19 cellular contexts compared by ENCODE assay signal in the genomic region with DNA sequence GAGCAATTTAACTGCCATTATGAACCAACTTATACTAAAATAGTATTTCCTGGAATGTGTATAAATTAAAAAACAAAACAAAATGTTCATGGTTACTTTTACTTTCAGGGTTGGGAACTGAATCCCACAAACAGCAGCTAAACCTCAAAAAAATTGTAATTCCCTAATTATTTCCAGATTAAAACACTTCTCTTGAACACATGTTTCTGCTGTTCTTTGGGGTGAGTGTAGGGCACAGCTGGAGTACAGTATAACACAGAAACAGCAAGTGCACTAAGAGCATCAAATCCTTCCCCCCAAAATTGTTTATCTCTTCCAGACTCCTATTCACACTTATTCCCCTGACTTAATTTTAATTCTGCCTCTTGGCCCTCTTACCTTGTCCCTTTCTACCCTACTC. TPM values are rescaled to one million over a fixed set of nuclear protein-coding genes. Genes with fewer than 3 reads are reported as not detected.
DNase-seq lines count a peak whose midpoint lies in the region; ATAC-seq, FAIRE-seq and TF ChIP-seq lines count a peak whose summit lies in the region.
"Had no signal": no experiment of that assay in that cellular context is flagged by ENCODE, and none has a peak within 500 bp of the region (broad histone marks: within the 10 kb centered on the region; RNA-seq: fewer than 3 reads in every experiment).

No MANE protein-coding gene starts in this region.

- H3K27ac ChIP-seq in KMS-11, result no peak overlapping the region
- H3K27ac ChIP-seq: 22Rv1, ovary, tibial artery had no signal

- H4K20me1 ChIP-seq in KMS-11 (ENCODE audit: insufficient read depth), result peaks cover 32% of the 10 kb centered on the region

- no peaks in the 10 kb centered on the region for H3K27me3 Mint-ChIP-seq in activated CD4-positive, alpha-beta T cell treated with anti-CD3 and anti-CD28 coated beads for 36 hours
- no peaks in the 10 kb centered on the region for H3K27me3 Mint-ChIP-seq in effector memory CD8-positive, alpha-beta T cell
- H3K27me3 Mint-ChIP-seq in osteocyte (ENCODE audit: unreplicated experiment), result no peaks in the 10 kb centered on the region

- H3K4me1 ChIP-seq in KMS-11 (ENCODE audit: low read depth, poor library complexity, severe bottlenecking), result peaks cover 88% of the 10 kb centered on the region

- H3K27me3 ChIP-seq in KMS-11 (ENCODE audit: insufficient read depth, low read depth), result no peaks in the 10 kb centered on the region
- H3K27me3 ChIP-seq: ovary, tibial artery had no signal

- no peak for DNase-seq in activated CD4-positive, alpha-beta T cell treated with anti-CD3 and anti-CD28 coated beads for 36 hours
- no peak for DNase-seq in activated CD4-positive, alpha-beta T cell treated with anti-CD3 and anti-CD28 coated beads for 48 hours
- DNase-seq in effector memory CD8-positive, alpha-beta T cell, result no peak
- no peak for DNase-seq in osteocyte (ENCODE audit: extremely low spot score, unreplicated experiment)
- DNase-seq in D721Med (ENCODE audit: insufficient read length, low spot score), result no peak
- DNase-seq: activated naive CD4-positive, alpha-beta T cell treated with anti-CD3 and anti-CD28 coated beads, Interleukin-2, amount 50 U/mL, for 16 hours; effector CD8-positive, alpha-beta T cell; left cardiac atrium; mucosa of descending colon; NCI-H1436 treated with DMSO at 0.1 percent for 48 hours; ovary; stimulated activated CD4-positive, alpha-beta T cell treated with anti-CD3 and anti-CD28 coated beads, Interleukin-4, amount 100 ng/mL, for 1 hour; tibial artery had no signal

- peak overlapping the region; percentile 10; the same call in 1 of the 2 replicates for H3K4me2 ChIP-seq in KMS-11

- no peak overlapping the region for H3K4me3 Mint-ChIP-seq in activated CD4-positive, alpha-beta T cell treated with anti-CD3 and anti-CD28 coated beads for 36 hours
- H3K4me3 Mint-ChIP-seq in effector memory CD8-positive, alpha-beta T cell, result peak overlapping the region; percentile 0 to 39
- H3K4me3 Mint-ChIP-seq in osteocyte (ENCODE audit: unreplicated experiment), result no peak overlapping the region

- TF ChIP-seq CTCF in KMS-11 (conservative IDR thresholded peaks at IDR 0.05; ENCODE audit: low read depth, low read length) (no peak), osteocyte (IDR thresholded peaks at IDR 0.05) (no peak), D721Med (IDR thresholded peaks at IDR 0.05; ENCODE audit: insufficient read depth, missing control alignments) (no peak)

- FAIRE-seq in D721Med (lab: Jason Lieb, UNC), result no peak
- FAIRE-seq: bronchial epithelial cell had no signal

- no peak overlapping the region for H2AFZ ChIP-seq in KMS-11 (ENCODE audit: low read depth)

- peaks cover 100% of the 10 kb centered on the region for H3K79me2 ChIP-seq in KMS-11 (ENCODE audit: insufficient read depth, low read depth)

- intact Hi-C loops in activated CD4-positive, alpha-beta T cell treated with anti-CD3 and anti-CD28 coated beads for 36 hours (cut with DNase I, micrococcal nuclease), result loop anchor here (2.0 to 10.0 kb wide), 4 partner anchors 20 to 55 kb away; a partner anchor contains a TSS

- H3K36me3 ChIP-seq in KMS-11 (ENCODE audit: insufficient read depth), result no peaks in the 10 kb centered on the region
- H3K36me3 ChIP-seq: ovary, tibial artery had no signal

- ATAC-seq in activated CD4-positive, alpha-beta T cell treated with anti-CD3 and anti-CD28 coated beads for 36 hours, result no peak
- no peak for ATAC-seq in effector memory CD8-positive, alpha-beta T cell (replicated peaks)
- ATAC-seq in HG03025 (IDR thresholded peaks at IDR 0.05; ENCODE audit: low FRiP score, unreplicated experiment) (no peak), GM18519 (IDR thresholded peaks at IDR 0.05; ENCODE audit: low FRiP score, unreplicated experiment) (no peak)
- ATAC-seq: left cardiac atrium, mucosa of descending colon, Right ventricle myocardium inferior had no signal

- CTCF ChIA-PET in activated CD4-positive, alpha-beta T cell treated with anti-CD3 and anti-CD28 coated beads for 36 hours (lab: Charles Lee), result interaction anchor here (0.7 to 2.0 kb wide), 4 partner anchors 8 to 36 kb away, joined by 3 to 5 read pairs (median 5); no protein-coding TSS in a partner anchor

- H3K27ac Mint-ChIP-seq in activated CD4-positive, alpha-beta T cell treated with anti-CD3 and anti-CD28 coated beads for 36 hours, result peak overlapping the region; percentile 48
- peak overlapping the region; percentile 1 to 67 for H3K27ac Mint-ChIP-seq in effector memory CD8-positive, alpha-beta T cell
- H3K27ac Mint-ChIP-seq in osteocyte (ENCODE audit: unreplicated experiment), result peak overlapping the region; percentile 47

- no peaks in the 10 kb centered on the region for H3K9me3 Mint-ChIP-seq in activated CD4-positive, alpha-beta T cell treated with anti-CD3 and anti-CD28 coated beads for 36 hours (ENCODE audit: low read depth)
- no peaks in the 10 kb centered on the region for H3K9me3 Mint-ChIP-seq in effector memory CD8-positive, alpha-beta T cell
- peaks cover 4% of the 10 kb centered on the region for H3K9me3 Mint-ChIP-seq in osteocyte (ENCODE audit: unreplicated experiment)

- POLR2A ChIA-PET in activated CD4-positive, alpha-beta T cell treated with anti-CD3 and anti-CD28 coated beads for 36 hours (lab: Charles Lee), result no interaction called here

- H3K9ac ChIP-seq in KMS-11, result no peak overlapping the region

- peaks cover 21% of the 10 kb centered on the region for H3K36me3 Mint-ChIP-seq in activated CD4-positive, alpha-beta T cell treated with anti-CD3 and anti-CD28 coated beads for 36 hours (ENCODE audit: low read depth)
- peaks cover 12% of the 10 kb centered on the region for H3K36me3 Mint-ChIP-seq in effector memory CD8-positive, alpha-beta T cell (ENCODE audit: insufficient read depth)
- H3K36me3 Mint-ChIP-seq in osteocyte (ENCODE audit: unreplicated experiment), result peaks cover 13% of the 10 kb centered on the region

- H3K4me1 Mint-ChIP-seq in activated CD4-positive, alpha-beta T cell treated with anti-CD3 and anti-CD28 coated beads for 36 hours, result peaks cover 94% of the 10 kb centered on the region
- H3K4me1 Mint-ChIP-seq in effector memory CD8-positive, alpha-beta T cell (ENCODE audit: low read depth in 2 of 2), result peaks cover 79 to 94% of the 10 kb centered on the region in 2 donors
- H3K4me1 Mint-ChIP-seq in osteocyte (ENCODE audit: unreplicated experiment), result peaks cover 53% of the 10 kb centered on the region

- H3K4me3 ChIP-seq in KMS-11 (IDR thresholded peaks at IDR 0.05; ENCODE audit: insufficient read depth, low read depth, low read length), result no peak overlapping the region
- H3K4me3 ChIP-seq: mucosa of descending colon, ovary, tibial artery had no signal

RNA-seq across cellular contexts. Expression of a gene that starts 56.4 kb away (rescaled TPM):
- 10 to 100 TPM; 46.8 to 64.5 TPM for total RNA-seq in activated CD4-positive, alpha-beta T cell treated with anti-CD3 and anti-CD28 coated beads for 36 hours
- total RNA-seq in osteocyte, result 99.0 and 102 TPM in 2 replicates

Comparison
In these comparisons a context has a peak if more than half of its experiments do, and no peak if none do; other contexts are left out.
1. H3K4me3 Mint-ChIP-seq: peak in effector memory CD8-positive, alpha-beta T cell (2 of 2); none in activated CD4-positive, alpha-beta T cell treated with anti-CD3 and anti-CD28 coated beads for 36 hours (single experiment) and osteocyte (single experiment).
2. Peak in every context shown above with its lines, with median percentiles within 50 percentile points of each other: H3K27ac Mint-ChIP-seq.